Comparison of ENCODE assay signal across 1 cellular context in the genomic region with DNA sequence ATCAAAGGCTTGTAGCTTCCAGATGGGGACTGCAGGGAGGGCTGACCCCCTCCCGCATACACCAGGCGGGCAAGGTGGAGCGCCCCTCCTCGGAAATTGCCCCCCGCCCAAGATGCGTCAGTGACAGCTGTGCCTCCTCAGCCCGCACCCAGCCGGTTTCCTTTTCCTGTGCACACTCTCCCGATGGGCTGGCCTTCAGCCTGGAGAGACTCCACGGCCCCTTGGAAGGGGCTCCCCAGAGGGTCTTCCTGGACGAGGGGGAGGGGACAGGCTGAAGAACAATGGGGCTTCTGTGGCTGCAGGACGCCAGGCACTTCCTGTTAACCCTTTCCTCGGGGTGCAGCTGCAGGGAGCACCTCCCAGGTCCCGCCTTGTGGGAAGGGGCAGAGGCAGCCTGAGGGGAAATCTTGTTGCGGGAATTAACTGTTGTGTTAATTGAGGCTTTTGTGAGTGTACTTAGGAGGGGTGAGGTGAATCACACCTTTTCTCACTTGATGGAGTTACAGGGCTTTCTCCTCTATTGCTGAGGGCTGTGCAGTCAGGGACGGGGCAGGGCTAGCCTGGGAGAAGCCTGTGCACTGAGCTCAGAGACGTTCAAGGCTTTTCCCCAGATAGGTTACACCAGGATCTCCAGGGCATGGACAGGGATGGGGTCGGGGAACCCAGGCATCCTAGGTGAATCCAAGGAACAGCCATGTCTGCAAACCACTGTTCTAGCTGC.
TF ChIP-seq lines count a peak whose summit lies in the region.

No MANE protein-coding gene starts in this region.

TF ChIP-seq in HepG2, 621 proteins besides CTCF, POLR2A, EP300 and RAD21 (continued from another document and continues in another):
- TF ChIP-seq, protein P1, sequence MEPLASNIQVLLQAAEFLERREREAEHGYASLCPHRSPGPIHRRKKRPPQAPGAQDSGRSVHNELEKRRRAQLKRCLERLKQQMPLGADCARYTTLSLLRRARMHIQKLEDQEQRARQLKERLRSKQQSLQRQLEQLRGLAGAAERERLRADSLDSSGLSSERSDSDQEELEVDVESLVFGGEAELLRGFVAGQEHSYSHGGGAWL (CRISPR knock-in tag; IDR thresholded peaks at IDR 0.05): no peak
- TF ChIP-seq REL (CRISPR knock-in tag; conservative IDR thresholded peaks at IDR 0.05) (peak; percentile 44; the same call in 1 of the 2 replicates), ZNF83 (CRISPR knock-in tag; IDR thresholded peaks at IDR 0.05; ENCODE audit: borderline replicate concordance) (no peak), ZNF737 (CRISPR knock-in tag; IDR thresholded peaks at IDR 0.05; ENCODE audit: borderline replicate concordance) (no peak), FOXA3 (CRISPR knock-in tag; IDR thresholded peaks at IDR 0.05) (peak; percentile 58), ZNF768 (CRISPR knock-in tag; IDR thresholded peaks at IDR 0.05) (0 out of 2 replicates have a peak, but pooled peaks have one; percentile 31), SRSF1 (optimal IDR thresholded peaks at IDR 0.05; ENCODE audit: low read depth, low read length) (peak; percentile 53), ZNF629 (CRISPR knock-in tag; conservative IDR thresholded peaks at IDR 0.05) (no peak), ZNF674 (CRISPR knock-in tag; IDR thresholded peaks at IDR 0.05; ENCODE audit: low read depth) (no peak), ZMYM3 (CRISPR knock-in tag; IDR thresholded peaks at IDR 0.05) (peak; percentile 91), ZNF205 (CRISPR knock-in tag; IDR thresholded peaks at IDR 0.05) (peak; percentile 61; the same call in 1 of the 2 replicates), ZFP90 (CRISPR knock-in tag; IDR thresholded peaks at IDR 0.05; ENCODE audit: borderline replicate concordance) (peak; percentile 68; the same call in 1 of the 2 replicates), SMYD3 (CRISPR knock-in tag; IDR thresholded peaks at IDR 0.05) (no peak), RORA (CRISPR knock-in tag; IDR thresholded peaks at IDR 0.05) (no peak), SOX6 (IDR thresholded peaks at IDR 0.05) (no peak), SOX6 (CRISPR knock-in tag; IDR thresholded peaks at IDR 0.05) (peak; percentile 95), KDM6A (CRISPR knock-in tag; IDR thresholded peaks at IDR 0.05; ENCODE audit: low read depth) (peak; percentile 65), ZSCAN22 (CRISPR knock-in tag; IDR thresholded peaks at IDR 0.05) (no peak), BRD4 (CRISPR knock-in tag; IDR thresholded peaks at IDR 0.05) (peak; percentile 86; the same call in 1 of the 2 replicates), KDM3A (CRISPR knock-in tag; IDR thresholded peaks at IDR 0.05; ENCODE audit: low read depth) (peak; percentile 78; the same call in 1 of the 2 replicates), SALL2 (CRISPR knock-in tag; IDR thresholded peaks at IDR 0.05) (no peak), ZFAT (CRISPR knock-in tag; conservative IDR thresholded peaks at IDR 0.05) (no peak), ZNF260 (CRISPR knock-in tag; IDR thresholded peaks at IDR 0.05; ENCODE audit: borderline replicate concordance, low read depth) (no peak), BORCS8-MEF2B (CRISPR knock-in tag; IDR thresholded peaks at IDR 0.05) (0 out of 2 replicates have a peak, but pooled peaks have one; percentile 17), ZNF451 (CRISPR knock-in tag; IDR thresholded peaks at IDR 0.05) (peak; percentile 75), TBP (CRISPR knock-in tag; IDR thresholded peaks at IDR 0.05) (no peak), PAF1 (CRISPR knock-in tag; IDR thresholded peaks at IDR 0.05) (no peak), GTF3A (CRISPR knock-in tag; conservative IDR thresholded peaks at IDR 0.05) (no peak)
- TF ChIP-seq, protein P2, sequence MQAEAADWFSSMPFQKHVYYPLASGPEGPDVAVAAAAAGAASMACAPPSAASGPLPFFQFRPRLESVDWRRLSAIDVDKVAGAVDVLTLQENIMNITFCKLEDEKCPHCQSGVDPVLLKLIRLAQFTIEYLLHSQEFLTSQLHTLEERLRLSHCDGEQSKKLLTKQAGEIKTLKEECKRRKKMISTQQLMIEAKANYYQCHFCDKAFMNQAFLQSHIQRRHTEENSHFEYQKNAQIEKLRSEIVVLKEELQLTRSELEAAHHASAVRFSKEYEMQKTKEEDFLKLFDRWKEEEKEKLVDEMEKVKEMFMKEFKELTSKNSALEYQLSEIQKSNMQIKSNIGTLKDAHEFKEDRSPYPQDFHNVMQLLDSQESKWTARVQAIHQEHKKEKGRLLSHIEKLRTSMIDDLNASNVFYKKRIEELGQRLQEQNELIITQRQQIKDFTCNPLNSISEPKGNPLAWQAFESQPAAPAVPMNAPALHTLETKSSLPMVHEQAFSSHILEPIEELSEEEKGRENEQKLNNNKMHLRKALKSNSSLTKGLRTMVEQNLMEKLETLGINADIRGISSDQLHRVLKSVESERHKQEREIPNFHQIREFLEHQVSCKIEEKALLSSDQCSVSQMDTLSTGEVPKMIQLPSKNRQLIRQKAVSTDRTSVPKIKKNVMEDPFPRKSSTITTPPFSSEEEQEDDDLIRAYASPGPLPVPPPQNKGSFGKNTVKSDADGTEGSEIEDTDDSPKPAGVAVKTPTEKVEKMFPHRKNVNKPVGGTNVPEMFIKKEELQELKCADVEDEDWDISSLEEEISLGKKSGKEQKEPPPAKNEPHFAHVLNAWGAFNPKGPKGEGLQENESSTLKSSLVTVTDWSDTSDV (CRISPR knock-in tag; IDR thresholded peaks at IDR 0.05): peak; percentile 84; the same call in 1 of the 2 replicates
- TF ChIP-seq, protein P3, sequence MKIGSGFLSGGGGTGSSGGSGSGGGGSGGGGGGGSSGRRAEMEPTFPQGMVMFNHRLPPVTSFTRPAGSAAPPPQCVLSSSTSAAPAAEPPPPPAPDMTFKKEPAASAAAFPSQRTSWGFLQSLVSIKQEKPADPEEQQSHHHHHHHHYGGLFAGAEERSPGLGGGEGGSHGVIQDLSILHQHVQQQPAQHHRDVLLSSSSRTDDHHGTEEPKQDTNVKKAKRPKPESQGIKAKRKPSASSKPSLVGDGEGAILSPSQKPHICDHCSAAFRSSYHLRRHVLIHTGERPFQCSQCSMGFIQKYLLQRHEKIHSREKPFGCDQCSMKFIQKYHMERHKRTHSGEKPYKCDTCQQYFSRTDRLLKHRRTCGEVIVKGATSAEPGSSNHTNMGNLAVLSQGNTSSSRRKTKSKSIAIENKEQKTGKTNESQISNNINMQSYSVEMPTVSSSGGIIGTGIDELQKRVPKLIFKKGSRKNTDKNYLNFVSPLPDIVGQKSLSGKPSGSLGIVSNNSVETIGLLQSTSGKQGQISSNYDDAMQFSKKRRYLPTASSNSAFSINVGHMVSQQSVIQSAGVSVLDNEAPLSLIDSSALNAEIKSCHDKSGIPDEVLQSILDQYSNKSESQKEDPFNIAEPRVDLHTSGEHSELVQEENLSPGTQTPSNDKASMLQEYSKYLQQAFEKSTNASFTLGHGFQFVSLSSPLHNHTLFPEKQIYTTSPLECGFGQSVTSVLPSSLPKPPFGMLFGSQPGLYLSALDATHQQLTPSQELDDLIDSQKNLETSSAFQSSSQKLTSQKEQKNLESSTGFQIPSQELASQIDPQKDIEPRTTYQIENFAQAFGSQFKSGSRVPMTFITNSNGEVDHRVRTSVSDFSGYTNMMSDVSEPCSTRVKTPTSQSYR (CRISPR knock-in tag; IDR thresholded peaks at IDR 0.05; ENCODE audit: borderline replicate concordance): peak; percentile 99
- TF ChIP-seq, protein P4, sequence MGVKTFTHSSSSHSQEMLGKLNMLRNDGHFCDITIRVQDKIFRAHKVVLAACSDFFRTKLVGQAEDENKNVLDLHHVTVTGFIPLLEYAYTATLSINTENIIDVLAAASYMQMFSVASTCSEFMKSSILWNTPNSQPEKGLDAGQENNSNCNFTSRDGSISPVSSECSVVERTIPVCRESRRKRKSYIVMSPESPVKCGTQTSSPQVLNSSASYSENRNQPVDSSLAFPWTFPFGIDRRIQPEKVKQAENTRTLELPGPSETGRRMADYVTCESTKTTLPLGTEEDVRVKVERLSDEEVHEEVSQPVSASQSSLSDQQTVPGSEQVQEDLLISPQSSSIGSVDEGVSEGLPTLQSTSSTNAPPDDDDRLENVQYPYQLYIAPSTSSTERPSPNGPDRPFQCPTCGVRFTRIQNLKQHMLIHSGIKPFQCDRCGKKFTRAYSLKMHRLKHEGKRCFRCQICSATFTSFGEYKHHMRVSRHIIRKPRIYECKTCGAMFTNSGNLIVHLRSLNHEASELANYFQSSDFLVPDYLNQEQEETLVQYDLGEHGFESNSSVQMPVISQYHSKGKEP (CRISPR knock-in tag; IDR thresholded peaks at IDR 0.05): no peak
- TF ChIP-seq, protein P5, sequence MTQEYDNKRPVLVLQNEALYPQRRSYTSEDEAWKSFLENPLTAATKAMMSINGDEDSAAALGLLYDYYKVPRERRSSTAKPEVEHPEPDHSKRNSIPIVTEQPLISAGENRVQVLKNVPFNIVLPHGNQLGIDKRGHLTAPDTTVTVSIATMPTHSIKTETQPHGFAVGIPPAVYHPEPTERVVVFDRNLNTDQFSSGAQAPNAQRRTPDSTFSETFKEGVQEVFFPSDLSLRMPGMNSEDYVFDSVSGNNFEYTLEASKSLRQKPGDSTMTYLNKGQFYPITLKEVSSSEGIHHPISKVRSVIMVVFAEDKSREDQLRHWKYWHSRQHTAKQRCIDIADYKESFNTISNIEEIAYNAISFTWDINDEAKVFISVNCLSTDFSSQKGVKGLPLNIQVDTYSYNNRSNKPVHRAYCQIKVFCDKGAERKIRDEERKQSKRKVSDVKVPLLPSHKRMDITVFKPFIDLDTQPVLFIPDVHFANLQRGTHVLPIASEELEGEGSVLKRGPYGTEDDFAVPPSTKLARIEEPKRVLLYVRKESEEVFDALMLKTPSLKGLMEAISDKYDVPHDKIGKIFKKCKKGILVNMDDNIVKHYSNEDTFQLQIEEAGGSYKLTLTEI (CRISPR knock-in tag; conservative IDR thresholded peaks at IDR 0.05): no peak
- TF ChIP-seq, protein P6, sequence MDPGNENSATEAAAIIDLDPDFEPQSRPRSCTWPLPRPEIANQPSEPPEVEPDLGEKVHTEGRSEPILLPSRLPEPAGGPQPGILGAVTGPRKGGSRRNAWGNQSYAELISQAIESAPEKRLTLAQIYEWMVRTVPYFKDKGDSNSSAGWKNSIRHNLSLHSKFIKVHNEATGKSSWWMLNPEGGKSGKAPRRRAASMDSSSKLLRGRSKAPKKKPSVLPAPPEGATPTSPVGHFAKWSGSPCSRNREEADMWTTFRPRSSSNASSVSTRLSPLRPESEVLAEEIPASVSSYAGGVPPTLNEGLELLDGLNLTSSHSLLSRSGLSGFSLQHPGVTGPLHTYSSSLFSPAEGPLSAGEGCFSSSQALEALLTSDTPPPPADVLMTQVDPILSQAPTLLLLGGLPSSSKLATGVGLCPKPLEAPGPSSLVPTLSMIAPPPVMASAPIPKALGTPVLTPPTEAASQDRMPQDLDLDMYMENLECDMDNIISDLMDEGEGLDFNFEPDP (CRISPR knock-in tag; conservative IDR thresholded peaks at IDR 0.05): no peak
- TF ChIP-seq, protein P7, sequence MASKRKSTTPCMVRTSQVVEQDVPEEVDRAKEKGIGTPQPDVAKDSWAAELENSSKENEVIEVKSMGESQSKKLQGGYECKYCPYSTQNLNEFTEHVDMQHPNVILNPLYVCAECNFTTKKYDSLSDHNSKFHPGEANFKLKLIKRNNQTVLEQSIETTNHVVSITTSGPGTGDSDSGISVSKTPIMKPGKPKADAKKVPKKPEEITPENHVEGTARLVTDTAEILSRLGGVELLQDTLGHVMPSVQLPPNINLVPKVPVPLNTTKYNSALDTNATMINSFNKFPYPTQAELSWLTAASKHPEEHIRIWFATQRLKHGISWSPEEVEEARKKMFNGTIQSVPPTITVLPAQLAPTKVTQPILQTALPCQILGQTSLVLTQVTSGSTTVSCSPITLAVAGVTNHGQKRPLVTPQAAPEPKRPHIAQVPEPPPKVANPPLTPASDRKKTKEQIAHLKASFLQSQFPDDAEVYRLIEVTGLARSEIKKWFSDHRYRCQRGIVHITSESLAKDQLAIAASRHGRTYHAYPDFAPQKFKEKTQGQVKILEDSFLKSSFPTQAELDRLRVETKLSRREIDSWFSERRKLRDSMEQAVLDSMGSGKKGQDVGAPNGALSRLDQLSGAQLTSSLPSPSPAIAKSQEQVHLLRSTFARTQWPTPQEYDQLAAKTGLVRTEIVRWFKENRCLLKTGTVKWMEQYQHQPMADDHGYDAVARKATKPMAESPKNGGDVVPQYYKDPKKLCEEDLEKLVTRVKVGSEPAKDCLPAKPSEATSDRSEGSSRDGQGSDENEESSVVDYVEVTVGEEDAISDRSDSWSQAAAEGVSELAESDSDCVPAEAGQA (IDR thresholded peaks at IDR 0.05; ENCODE audit: low read depth): peak; percentile 65; the same call in 1 of the 2 replicates
- TF ChIP-seq, protein P7 (CRISPR knock-in tag; IDR thresholded peaks at IDR 0.05; ENCODE audit: borderline replicate concordance): no peak
- TF ChIP-seq, protein P8, sequence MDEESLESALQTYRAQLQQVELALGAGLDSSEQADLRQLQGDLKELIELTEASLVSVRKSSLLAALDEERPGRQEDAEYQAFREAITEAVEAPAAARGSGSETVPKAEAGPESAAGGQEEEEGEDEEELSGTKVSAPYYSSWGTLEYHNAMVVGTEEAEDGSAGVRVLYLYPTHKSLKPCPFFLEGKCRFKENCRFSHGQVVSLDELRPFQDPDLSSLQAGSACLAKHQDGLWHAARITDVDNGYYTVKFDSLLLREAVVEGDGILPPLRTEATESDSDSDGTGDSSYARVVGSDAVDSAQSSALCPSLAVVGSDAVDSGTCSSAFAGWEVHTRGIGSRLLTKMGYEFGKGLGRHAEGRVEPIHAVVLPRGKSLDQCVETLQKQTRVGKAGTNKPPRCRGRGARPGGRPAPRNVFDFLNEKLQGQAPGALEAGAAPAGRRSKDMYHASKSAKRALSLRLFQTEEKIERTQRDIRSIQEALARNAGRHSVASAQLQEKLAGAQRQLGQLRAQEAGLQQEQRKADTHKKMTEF (CRISPR knock-in tag; IDR thresholded peaks at IDR 0.05): peak; percentile 83
- TF ChIP-seq, protein P9, sequence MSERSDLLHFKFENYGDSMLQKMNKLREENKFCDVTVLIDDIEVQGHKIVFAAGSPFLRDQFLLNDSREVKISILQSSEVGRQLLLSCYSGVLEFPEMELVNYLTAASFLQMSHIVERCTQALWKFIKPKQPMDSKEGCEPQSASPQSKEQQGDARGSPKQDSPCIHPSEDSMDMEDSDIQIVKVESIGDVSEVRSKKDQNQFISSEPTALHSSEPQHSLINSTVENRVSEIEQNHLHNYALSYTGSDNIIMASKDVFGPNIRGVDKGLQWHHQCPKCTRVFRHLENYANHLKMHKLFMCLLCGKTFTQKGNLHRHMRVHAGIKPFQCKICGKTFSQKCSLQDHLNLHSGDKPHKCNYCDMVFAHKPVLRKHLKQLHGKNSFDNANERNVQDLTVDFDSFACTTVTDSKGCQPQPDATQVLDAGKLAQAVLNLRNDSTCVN (CRISPR knock-in tag; IDR thresholded peaks at IDR 0.05; ENCODE audit: borderline replicate concordance): no peak
